Comparison of ENCODE assay signal across 22 cellular contexts in genomic region chr18:62672600-62672999, GRCh38.
"Had no signal": no experiment of that assay in that cellular context is flagged by ENCODE, and none has a peak within 500 bp of the region (broad histone marks: within the 10 kb centered on the region; RNA-seq: fewer than 3 reads in every experiment).

No MANE protein-coding gene starts in this region.

- H3K9me3 ChIP-seq: body of pancreas, pancreas had no signal

- H3K4me3 ChIP-seq: body of pancreas, heart left ventricle, lung, neural progenitor cell, pancreas, tibial nerve had no signal

- FAIRE-seq: frontal cortex, pancreas had no signal

- H3K4me2 ChIP-seq: neural progenitor cell had no signal

- H3K36me3 Mint-ChIP-seq: activated naive CD4-positive, alpha-beta T cell treated with anti-CD3 and anti-CD28 coated beads, Interleukin-2, amount 50 U/mL, for 24 hours; neural progenitor cell; stimulated activated naive B cell treated with anti-CD40 and anti-IgM and Interleukin-4, amounts not matched to agents 10 μg/mL and 1 μg/mL and 100 μg/mL, for 72 hours; WTC11 had no signal

- H2AFZ ChIP-seq: neural progenitor cell had no signal

- H3K27ac Mint-ChIP-seq: activated CD8-positive, alpha-beta T cell treated with anti-CD3 and anti-CD28 coated beads for 36 hours; activated naive CD4-positive, alpha-beta T cell treated with anti-CD3 and anti-CD28 coated beads, Interleukin-2, amount 50 U/mL, for 24 hours; dendritic cell treated with granulocyte-macrophage colony-stimulating factor and Interleukin-4, amounts not matched to agents 40 ng/mL and 50 ng/mL, for 4 days; neural progenitor cell; stimulated activated naive B cell treated with anti-CD40 and anti-IgM and Interleukin-4, amounts not matched to agents 10 μg/mL and 1 μg/mL and 100 μg/mL, for 72 hours; T-helper 1 cell treated with Interleukin-12 subunit alpha and Interleukin-12 subunit beta and Interleukin-4 antibody, amounts not matched to agents 30 μg/mL and 1 μg/mL, for 36 hours; WTC11 had no signal

- H3K27me3 Mint-ChIP-seq: activated CD8-positive, alpha-beta T cell treated with anti-CD3 and anti-CD28 coated beads for 36 hours; naive B cell; stimulated activated naive B cell treated with anti-CD40 and anti-IgM and Interleukin-4, amounts not matched to agents 10 μg/mL and 1 μg/mL and 100 μg/mL, for 72 hours had no signal

- H3K4me1 Mint-ChIP-seq: naive B cell, WTC11 had no signal

- H3K36me3 ChIP-seq: heart left ventricle, neural progenitor cell, pancreas, tibial nerve had no signal

- H3K27ac ChIP-seq: body of pancreas, heart left ventricle, neural progenitor cell, pancreas, tibial nerve had no signal

- H3K4me1 ChIP-seq: body of pancreas, heart left ventricle, neural progenitor cell, pancreas, tibial nerve had no signal

- DNase-seq: activated CD4-positive, alpha-beta T cell treated with anti-CD3 and anti-CD28 coated beads for 4 hours; activated CD8-positive, alpha-beta T cell treated with anti-CD3 and anti-CD28 coated beads for 36 hours; activated effector memory CD4-positive, alpha-beta T cell treated with anti-CD3 and anti-CD28 coated beads, Interleukin-2, amount 50 U/mL, for 16 hours; activated T-cell treated with anti-CD3 and anti-CD28 coated beads, Interleukin-2, amount 50 U/mL, for 4 hours; body of pancreas; effector memory CD4-positive, alpha-beta T cell; heart left ventricle; left colon; naive B cell; pancreas; retina; stimulated activated CD4-positive, alpha-beta T cell treated with anti-CD3 and anti-CD28 coated beads, Interleukin-15, amount 100 ng/mL, for 24 hours; stimulated activated CD4-positive, alpha-beta T cell treated with anti-CD3 and anti-CD28 coated beads, Interleukin-4, amount 100 ng/mL, for 1 hour; stimulated activated naive B cell treated with anti-CD40 and anti-IgM and Interleukin-4, amounts not matched to agents 10 μg/mL and 1 μg/mL and 100 μg/mL, for 72 hours had no signal

- H3K4me3 Mint-ChIP-seq: activated CD8-positive, alpha-beta T cell treated with anti-CD3 and anti-CD28 coated beads for 36 hours; activated naive CD4-positive, alpha-beta T cell treated with anti-CD3 and anti-CD28 coated beads, Interleukin-2, amount 50 U/mL, for 24 hours; activated T-cell treated with anti-CD3 and anti-CD28 coated beads, Interleukin-2, amount 50 U/mL, for 4 hours; dendritic cell treated with granulocyte-macrophage colony-stimulating factor and Interleukin-4, amounts not matched to agents 40 ng/mL and 50 ng/mL, for 4 days; naive B cell; neural progenitor cell; stimulated activated naive B cell treated with anti-CD40 and anti-IgM and Interleukin-4, amounts not matched to agents 10 μg/mL and 1 μg/mL and 100 μg/mL, for 72 hours; T-helper 1 cell treated with Interleukin-12 subunit alpha and Interleukin-12 subunit beta and Interleukin-4 antibody, amounts not matched to agents 30 μg/mL and 1 μg/mL, for 36 hours; WTC11 had no signal

- H3K9me3 Mint-ChIP-seq: dendritic cell treated with granulocyte-macrophage colony-stimulating factor and Interleukin-4, amounts not matched to agents 40 ng/mL and 50 ng/mL, for 4 days had no signal

- ATAC-seq: activated CD8-positive, alpha-beta T cell treated with anti-CD3 and anti-CD28 coated beads for 36 hours; activated T-cell treated with anti-CD3 and anti-CD28 coated beads, Interleukin-2, amount 50 U/mL, for 4 hours; body of pancreas; heart left ventricle; left colon; pancreas; stimulated activated naive B cell treated with anti-CD40 and anti-IgM and Interleukin-4, amounts not matched to agents 10 μg/mL and 1 μg/mL and 100 μg/mL, for 72 hours; WTC11 had no signal

- H3K27me3 ChIP-seq: body of pancreas, heart left ventricle, neural progenitor cell, pancreas, tibial nerve had no signal

- H3K9ac ChIP-seq: neural progenitor cell had no signal
